In the genomic region with DNA sequence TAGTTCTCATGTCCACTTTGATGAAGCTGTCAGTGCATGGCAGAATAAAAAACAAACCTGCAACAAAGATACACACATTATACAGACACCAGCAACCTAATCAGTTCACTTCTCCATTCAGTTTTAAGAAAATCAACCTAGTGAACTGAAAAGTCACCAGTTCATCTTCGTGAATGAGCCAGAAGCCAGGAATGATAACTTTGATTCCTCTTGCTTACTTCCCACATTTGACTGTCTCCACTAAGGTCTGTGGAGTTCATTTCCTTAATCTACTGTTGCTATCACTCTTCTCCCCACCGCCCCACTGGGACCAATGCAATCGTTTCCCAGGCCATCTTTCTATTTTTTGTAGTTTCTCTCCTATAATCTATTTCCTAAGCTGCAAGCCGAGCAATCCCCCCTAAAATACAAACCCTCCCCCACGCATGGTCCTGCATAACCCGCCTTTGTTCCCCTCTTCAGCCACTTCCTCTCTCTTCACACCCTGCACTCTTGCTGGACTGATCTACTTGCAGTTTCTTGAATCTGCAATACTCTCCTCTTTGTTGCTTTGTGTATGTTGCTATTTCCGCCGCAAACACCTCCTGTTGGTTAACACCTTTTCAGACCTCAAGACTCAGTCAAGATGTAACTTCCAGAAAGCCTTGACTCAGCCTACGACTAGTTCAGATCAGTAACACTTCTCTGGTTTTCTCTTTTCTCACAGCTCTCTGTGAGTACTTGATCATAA, we compare ENCODE assay signal across 1 cellular context.
TF ChIP-seq lines count a peak whose summit lies in the region.

No MANE protein-coding gene starts in this region.

TF ChIP-seq in IMR-90, 13 proteins besides CTCF, POLR2A, EP300 and RAD21 (continued from another document):
- TF ChIP-seq, protein P1, sequence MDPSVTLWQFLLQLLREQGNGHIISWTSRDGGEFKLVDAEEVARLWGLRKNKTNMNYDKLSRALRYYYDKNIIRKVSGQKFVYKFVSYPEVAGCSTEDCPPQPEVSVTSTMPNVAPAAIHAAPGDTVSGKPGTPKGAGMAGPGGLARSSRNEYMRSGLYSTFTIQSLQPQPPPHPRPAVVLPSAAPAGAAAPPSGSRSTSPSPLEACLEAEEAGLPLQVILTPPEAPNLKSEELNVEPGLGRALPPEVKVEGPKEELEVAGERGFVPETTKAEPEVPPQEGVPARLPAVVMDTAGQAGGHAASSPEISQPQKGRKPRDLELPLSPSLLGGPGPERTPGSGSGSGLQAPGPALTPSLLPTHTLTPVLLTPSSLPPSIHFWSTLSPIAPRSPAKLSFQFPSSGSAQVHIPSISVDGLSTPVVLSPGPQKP (IDR thresholded peaks at IDR 0.05; ENCODE audit: borderline replicate concordance, low read depth, low read length): no peak
